9 cellular contexts compared by ENCODE assay signal in the genomic region with DNA sequence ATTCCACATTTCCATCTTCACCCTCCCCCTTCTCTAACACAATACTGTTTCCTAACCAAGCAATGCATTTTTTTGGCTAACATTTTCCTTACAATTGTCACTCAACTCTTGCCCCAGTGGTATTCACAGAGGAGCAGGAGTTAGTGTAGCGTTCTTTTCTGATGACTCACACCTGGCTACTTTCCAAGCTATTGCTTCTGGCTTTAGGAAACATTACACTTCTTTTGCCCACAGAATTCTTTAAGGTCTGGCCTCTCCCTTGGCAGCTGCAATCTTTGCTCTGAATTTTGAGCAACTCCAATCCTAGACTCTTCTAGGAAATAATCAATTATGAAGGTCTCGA. TPM values are rescaled to one million over a fixed set of nuclear protein-coding genes. Genes with fewer than 3 reads are reported as not detected.
A peak's percentile ranks its signal among the peaks of the same experiment; 100 is the strongest.
DNase-seq lines count a peak whose midpoint lies in the region; ATAC-seq and TF ChIP-seq lines count a peak whose summit lies in the region.
"Had no signal": no experiment of that assay in that cellular context is flagged by ENCODE, and none has a peak within 500 bp of the region (broad histone marks: within the 10 kb centered on the region; RNA-seq: fewer than 3 reads in every experiment).

No MANE protein-coding gene starts in this region.

- CTCF ChIA-PET in Panc1 (lab: Charles Lee) = no interaction called here

- no peak overlapping the region for H3K4me3 Mint-ChIP-seq in H9
- H3K4me3 Mint-ChIP-seq: central memory CD8-positive, alpha-beta T cell had no signal

- H3K4me1 Mint-ChIP-seq in H9 = peaks cover 5 to 13% of the 10 kb centered on the region in 2 experiments
- H3K4me1 Mint-ChIP-seq: central memory CD8-positive, alpha-beta T cell had no signal

- intact Hi-C loops in Panc1 (cut with micrococcal nuclease; ENCODE audit: unreplicated experiment) = no loop called here

- peaks cover 2% of the 10 kb centered on the region; the same call in 1 of the 2 replicates for H3K27me3 Mint-ChIP-seq in H9 (ENCODE audit: low read depth)
- H3K27me3 Mint-ChIP-seq: central memory CD8-positive, alpha-beta T cell had no signal

- H4K20me1 ChIP-seq in H9 (ENCODE audit: control insufficient read depth, insufficient read depth, insufficient read length) (no peaks in the 10 kb centered on the region), MM.1S (ENCODE audit: insufficient read depth, low read length) (no peaks in the 10 kb centered on the region)

- H3K36me3 Mint-ChIP-seq in H9 (ENCODE audit: insufficient read depth in 1 of 3, low read depth in 3 of 3) = peaks cover 0 to 9% (median 8%) of the 10 kb centered on the region in 3 experiments; a peak in 6 of 7 replicates

- POLR2A ChIA-PET in Panc1 (lab: Charles Lee) = no interaction called here

- H3K23me2 ChIP-seq in H9 (ENCODE audit: insufficient read length, low read depth, low read length, poor library complexity, severe bottlenecking) = no peaks in the 10 kb centered on the region

- no peak overlapping the region for H2AK5ac ChIP-seq in H9 (ENCODE audit: insufficient read length, low read length)

- no peak overlapping the region for H2BK120ac ChIP-seq in H9 (ENCODE audit: low read depth, low read length, poor library complexity, severe bottlenecking)

- H4K91ac ChIP-seq in H9 (ENCODE audit: insufficient read length, low read depth, low read length) = no peak overlapping the region

- H3K36me3 ChIP-seq in Panc1 (ENCODE audit: control insufficient read depth, insufficient read depth, low read length) = no peaks in the 10 kb centered on the region
- no peaks in the 10 kb centered on the region for H3K36me3 ChIP-seq in MM.1S (replicated peaks; ENCODE audit: insufficient read depth, low read length)

- no peak overlapping the region for H3K4me3 ChIP-seq in Panc1 (ENCODE audit: low read depth in 2 of 2, low read length in 2 of 2)
- no peak overlapping the region for H3K4me3 ChIP-seq in MM.1S (ENCODE audit: low read length)

- no peak overlapping the region for H4K5ac ChIP-seq in H9 (ENCODE audit: insufficient read length, low read depth, low read length)

- H3K9me2 ChIP-seq in MM.1S (replicated peaks; ENCODE audit: insufficient read depth, low read length) = no peaks in the 10 kb centered on the region

- no peak overlapping the region for H2BK5ac ChIP-seq in H9 (ENCODE audit: insufficient read length, low read length)

- no peak overlapping the region for H3K56ac ChIP-seq in H9 (ENCODE audit: insufficient read length, low read depth, low read length)

- BruUV-seq in Panc1 (replicated peaks; lab: Mats Ljungman, UMichigan) = no TSS peak

- DNase-seq in H9 (peak; percentile 55), Panc1 (ENCODE audit: low read depth, low spot score) (peak; percentile 87), fibroblast of peridontal ligament (ENCODE audit: extremely low read depth) (peak; percentile 100), renal cortical epithelial cell (ENCODE audit: low read depth) (peak; percentile 99), T-helper 1 cell (no peak), NCI-H1092 (lab: John Stamatoyannopoulos, UW) (no peak), MM.1S (no peak)

- H3K18ac ChIP-seq in H9 (ENCODE audit: insufficient read length, low read depth, low read length) = no peak overlapping the region

- peaks cover 15 to 19% of the 10 kb centered on the region in 2 experiments for H3K9me3 Mint-ChIP-seq in H9

- no peaks in the 10 kb centered on the region for H3K79me2 ChIP-seq in H9 (ENCODE audit: insufficient read depth, low read length)
- H3K79me2 ChIP-seq in MM.1S (ENCODE audit: low read length) = no peaks in the 10 kb centered on the region

- no peak overlapping the region for H3K14ac ChIP-seq in H9 (ENCODE audit: insufficient read depth, low read length)

- no peak overlapping the region for H4K8ac ChIP-seq in H9 (replicated peaks; ENCODE audit: insufficient read length, low read depth, low read length)

- H3K79me1 ChIP-seq in H9 (ENCODE audit: insufficient read depth, low read depth, low read length, poor library complexity, severe bottlenecking) = no peaks in the 10 kb centered on the region

- in situ Hi-C loops in Panc1 (cut with HindIII; ENCODE audit: low pct_unique_long_range_greater_than_20kb, low sequenced_read_pairs) = no loop called here

- peak overlapping the region; percentile 37 for H3K27ac ChIP-seq in H9 (ENCODE audit: insufficient read length, low read depth, low read length)
- H3K27ac ChIP-seq in Panc1 (ENCODE audit: low read length) = no peak overlapping the region
- no peak overlapping the region for H3K27ac ChIP-seq in MM.1S (ENCODE audit: low read length)

- peaks cover 5% of the 10 kb centered on the region; the same call in 1 of the 2 replicates for H3K4me1 ChIP-seq in H9 (ENCODE audit: insufficient read depth, low read length)
- 0 out of 2 replicates have a peak, but pooled peaks cover 5% of the 10 kb centered on the region for H3K4me1 ChIP-seq in Panc1 (ENCODE audit: control insufficient read depth, insufficient read depth, low read length)
- H3K4me1 ChIP-seq in MM.1S (ENCODE audit: low read length) = no peaks in the 10 kb centered on the region

- TF ChIP-seq CTCF in H9 (conservative IDR thresholded peaks at IDR 0.05) (no peak), Panc1 (IDR thresholded peaks at IDR 0.05) (no peak), MM.1S (IDR thresholded peaks at IDR 0.05; ENCODE audit: low read length) (no peak)

- H3K4me2 ChIP-seq in H9 (ENCODE audit: insufficient read depth, insufficient read length, low read length) (no peak overlapping the region), MM.1S (ENCODE audit: low read depth, low read length) (no peak overlapping the region)

- no peak overlapping the region for H3K23ac ChIP-seq in H9 (ENCODE audit: insufficient read length, low read depth, low read length)

- H3K9ac ChIP-seq in H9 (ENCODE audit: extremely low read depth, insufficient read length, low read length) = no peak overlapping the region
- no peak overlapping the region for H3K9ac ChIP-seq in MM.1S (ENCODE audit: low read length)

- H2BK15ac ChIP-seq in H9 (ENCODE audit: low read depth, low read length) = no peak overlapping the region

- no peaks in the 10 kb centered on the region for H3F3A ChIP-seq in MM.1S (ENCODE audit: insufficient read depth, low read length)

- peak; percentile 87 for ATAC-seq in Panc1
- no peak for ATAC-seq in HG02885 (IDR thresholded peaks at IDR 0.05; ENCODE audit: poor library complexity, unreplicated experiment)

- H2AFZ ChIP-seq in H9 (ENCODE audit: low read length) (no peak overlapping the region), MM.1S (ENCODE audit: low read length) (no peak overlapping the region)

- peak overlapping the region in 2 of 3 experiments; percentile 66 to 67; a peak in 3 of 7 replicates for H3K27ac Mint-ChIP-seq in H9

- H3K4ac ChIP-seq in H9 (ENCODE audit: low read depth, low read length) = no peak overlapping the region

- H3K9me3 ChIP-seq in H9 (ENCODE audit: control insufficient read depth, low read depth, low read length) (peaks cover 5% of the 10 kb centered on the region), Panc1 (ENCODE audit: control insufficient read depth, insufficient read depth, low read depth, low read length) (no peaks in the 10 kb centered on the region), MM.1S (replicated peaks; ENCODE audit: insufficient read depth, low read length) (no peaks in the 10 kb centered on the region)

- H2BK12ac ChIP-seq in H9 (ENCODE audit: insufficient read length, low read depth, low read length) = no peak overlapping the region

- H3K27me3 ChIP-seq in H9 (ENCODE audit: insufficient read depth, low read length) = no peaks in the 10 kb centered on the region
- no peaks in the 10 kb centered on the region for H3K27me3 ChIP-seq in Panc1 (ENCODE audit: control insufficient read depth, insufficient read depth, low read length)
- no peaks in the 10 kb centered on the region for H3K27me3 ChIP-seq in MM.1S (replicated peaks; ENCODE audit: insufficient read depth, low read length)

- no peak overlapping the region for H3T11ph ChIP-seq in H9 (ENCODE audit: low read length)

- WGBS in H9 (ENCODE audit: extremely low coverage, insufficient read length, low lambda C conversion rate) = no CpG with 5 or more reads among the region's 2 CpGs

- no peak overlapping the region for H2BK20ac ChIP-seq in H9 (ENCODE audit: low read depth, low read length, poor library complexity, severe bottlenecking)

RNA-seq across cellular contexts. Expression of a gene that starts 27.5 kb away (rescaled TPM):
- total RNA-seq in H9 (2021) = 3.9 and 4.5 TPM in 2 replicates
- 14.5 TPM for total RNA-seq in Panc1 (2021; ENCODE audit: unreplicated experiment)
- 9.3 TPM for polyA plus RNA-seq in Panc1 (2012; ENCODE audit: insufficient read length)
- total RNA-seq in renal cortical epithelial cell = 133 and 173 TPM in 2 replicates

Comparison
In these comparisons a context has a peak if more than half of its experiments do, and no peak if none do; other contexts are left out.
1. DNase-seq: peak in H9 (single experiment), Panc1 (single experiment), fibroblast of peridontal ligament (single experiment) and renal cortical epithelial cell (single experiment); none in T-helper 1 cell (0 of 5), NCI-H1092 (single experiment) and MM.1S (single experiment).